Comparison of ENCODE assay signal across 11 cellular contexts in the genomic region with DNA sequence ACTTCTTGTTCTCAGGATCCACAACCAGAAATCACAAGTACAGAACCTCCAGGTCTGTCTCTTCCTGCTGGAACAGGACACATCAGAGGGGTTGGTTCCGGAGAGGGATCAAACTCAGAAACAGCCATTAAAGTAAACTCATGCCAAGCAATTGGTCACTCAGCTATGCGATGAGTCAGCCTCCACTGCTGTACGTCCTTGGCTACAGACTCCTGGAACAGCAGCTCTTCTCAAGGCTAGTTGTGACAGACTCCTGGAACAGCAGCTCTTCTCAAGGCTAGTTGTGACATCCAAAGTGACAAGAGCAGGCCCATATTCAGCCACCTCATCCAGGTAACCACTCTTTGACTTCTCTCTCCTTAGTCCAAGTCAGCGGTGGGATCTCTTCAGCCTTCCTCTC. TPM values are rescaled to one million over a fixed set of nuclear protein-coding genes. Genes with fewer than 3 reads are reported as not detected.
DNase-seq lines count a peak whose midpoint lies in the region; ATAC-seq and TF ChIP-seq lines count a peak whose summit lies in the region.
"Had no signal": no experiment of that assay in that cellular context is flagged by ENCODE, and none has a peak within 500 bp of the region (broad histone marks: within the 10 kb centered on the region; RNA-seq: fewer than 3 reads in every experiment).

A gene with protein sequence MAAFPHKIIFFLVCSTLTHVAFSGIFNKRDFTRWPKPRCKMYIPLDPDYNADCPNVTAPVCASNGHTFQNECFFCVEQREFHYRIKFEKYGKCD (plus strand): TSS at position 239 of the 400 bp plus-strand sequence. CDS start 1,279 bp downstream, outside the sequence.

- in situ Hi-C loops in HAP-1 (cut with MboI; ENCODE audit: low sequenced_read_pairs): no loop called here

- peak within 1 kb of the TSS in 1 of 2 donors; percentile 77 for H3K27ac ChIP-seq in testis
- H3K27ac ChIP-seq: 22Rv1 had no signal

- POLR2A ChIA-PET in GM10248 (lab: Yijun Ruan, JAX): no interaction called here

- intact Hi-C loops in testis (cut with DNase I; ENCODE audit: low total_unique reads): no loop called here

- TF ChIP-seq CTCF in testis (IDR thresholded peaks at IDR 0.05) (no peak), GM10248 (IDR thresholded peaks at IDR 0.05; ENCODE audit: control extremely low read depth, extremely low read depth, low read depth, missing control alignments) (no peak)

- ATAC-seq in SK-N-SH treated with all-trans-retinoic acid at 6 μM for 48 hours: peak; percentile 90
- ATAC-seq: activated CD8-positive, alpha-beta T cell treated with anti-CD3 and anti-CD28 coated beads, Interleukin-2, amount 10 ng/mL, durations not matched to agents 7 days and 5 days had no signal

- CTCF ChIA-PET in GM10248 (lab: Yijun Ruan, JAX): interaction anchor here (1.3 kb wide), 1 partner anchor 9 kb away, joined by 5 read pairs; no protein-coding TSS in a partner anchor

- no peak for TF ChIP-seq POLR2A in testis (IDR thresholded peaks at IDR 0.05)

- H3K9me3 ChIP-seq in testis (no peaks in the 10 kb centered on the region), HAP-1 (no peaks in the 10 kb centered on the region)

- WGBS in testis, 2 donors: 56 to 58% methylated on average over 4 of the region's 4 CpGs

- H3K4me1 ChIP-seq in testis (no peaks in the 10 kb centered on the region), HAP-1 (no peaks in the 10 kb centered on the region)

- DNase-seq in NCI-H446 treated with DMSO at 0.1 percent for 48 hours (lab: John Stamatoyannopoulos, UW): peak; percentile 2
- no peak for DNase-seq in NCI-H446 (lab: John Stamatoyannopoulos, UW)
- peak; percentile 0 for DNase-seq in fibroblast of the conjunctiva (ENCODE audit: low read depth)
- DNase-seq in testis: peak; percentile 44
- no peak for DNase-seq in HAP-1 (ENCODE audit: low spot score in 2 of 2)
- DNase-seq in GM10248 (ENCODE audit: extremely low spot score): no peak
- no peak for DNase-seq in COR-L47 (lab: John Stamatoyannopoulos, UW)
- DNase-seq: activated CD8-positive, alpha-beta T cell treated with anti-CD3 and anti-CD28 coated beads, Interleukin-2, amount 10 ng/mL, durations not matched to agents 7 days and 5 days; NCI-H345 had no signal

- H3K27me3 ChIP-seq in testis: no peaks in the 10 kb centered on the region
- H3K27me3 ChIP-seq in HAP-1 (ENCODE audit: low read depth): no peaks in the 10 kb centered on the region

- H3K36me3 ChIP-seq in testis (ENCODE audit: low read depth, missing control alignments) (no peaks in the 10 kb centered on the region), HAP-1 (replicated peaks) (no peaks in the 10 kb centered on the region)

- H3K4me3 ChIP-seq in testis (no peak within 1 kb of the TSS), HAP-1 (no peak within 1 kb of the TSS)

TF ChIP-seq in SK-N-SH treated with all-trans-retinoic acid at 6 μM for 48 hours, 23 proteins besides CTCF, POLR2A, EP300 and RAD21:
- no peak for TF ChIP-seq ZNF8 (CRISPR knock-in tag; IDR thresholded peaks at IDR 0.05)
- TF ChIP-seq TOX (CRISPR knock-in tag; IDR thresholded peaks at IDR 0.05; ENCODE audit: borderline replicate concordance): no peak
- no peak for TF ChIP-seq ESRRG (CRISPR knock-in tag; IDR thresholded peaks at IDR 0.05)
- TF ChIP-seq, protein P1, sequence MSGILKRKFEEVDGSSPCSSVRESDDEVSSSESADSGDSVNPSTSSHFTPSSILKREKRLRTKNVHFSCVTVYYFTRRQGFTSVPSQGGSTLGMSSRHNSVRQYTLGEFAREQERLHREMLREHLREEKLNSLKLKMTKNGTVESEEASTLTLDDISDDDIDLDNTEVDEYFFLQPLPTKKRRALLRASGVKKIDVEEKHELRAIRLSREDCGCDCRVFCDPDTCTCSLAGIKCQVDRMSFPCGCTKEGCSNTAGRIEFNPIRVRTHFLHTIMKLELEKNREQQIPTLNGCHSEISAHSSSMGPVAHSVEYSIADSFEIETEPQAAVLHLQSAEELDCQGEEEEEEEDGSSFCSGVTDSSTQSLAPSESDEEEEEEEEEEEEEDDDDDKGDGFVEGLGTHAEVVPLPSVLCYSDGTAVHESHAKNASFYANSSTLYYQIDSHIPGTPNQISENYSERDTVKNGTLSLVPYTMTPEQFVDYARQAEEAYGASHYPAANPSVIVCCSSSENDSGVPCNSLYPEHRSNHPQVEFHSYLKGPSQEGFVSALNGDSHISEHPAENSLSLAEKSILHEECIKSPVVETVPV (CRISPR knock-in tag; IDR thresholded peaks at IDR 0.05): no peak
- TF ChIP-seq RARB (CRISPR knock-in tag; IDR thresholded peaks at IDR 0.05): no peak
- no peak for TF ChIP-seq SNAI2 (CRISPR knock-in tag; IDR thresholded peaks at IDR 0.05)
- no peak for TF ChIP-seq ARNTL (CRISPR knock-in tag; IDR thresholded peaks at IDR 0.05; ENCODE audit: borderline replicate concordance, low read depth)
- TF ChIP-seq, protein P2, sequence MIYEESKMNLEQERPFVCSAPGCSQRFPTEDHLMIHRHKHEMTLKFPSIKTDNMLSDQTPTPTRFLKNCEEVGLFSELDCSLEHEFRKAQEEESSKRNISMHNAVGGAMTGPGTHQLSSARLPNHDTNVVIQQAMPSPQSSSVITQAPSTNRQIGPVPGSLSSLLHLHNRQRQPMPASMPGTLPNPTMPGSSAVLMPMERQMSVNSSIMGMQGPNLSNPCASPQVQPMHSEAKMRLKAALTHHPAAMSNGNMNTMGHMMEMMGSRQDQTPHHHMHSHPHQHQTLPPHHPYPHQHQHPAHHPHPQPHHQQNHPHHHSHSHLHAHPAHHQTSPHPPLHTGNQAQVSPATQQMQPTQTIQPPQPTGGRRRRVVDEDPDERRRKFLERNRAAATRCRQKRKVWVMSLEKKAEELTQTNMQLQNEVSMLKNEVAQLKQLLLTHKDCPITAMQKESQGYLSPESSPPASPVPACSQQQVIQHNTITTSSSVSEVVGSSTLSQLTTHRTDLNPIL (CRISPR knock-in tag; IDR thresholded peaks at IDR 0.05; ENCODE audit: low read depth): no peak
- TF ChIP-seq ZNF70 (CRISPR knock-in tag; IDR thresholded peaks at IDR 0.05): no peak
- no peak for TF ChIP-seq ZC3H10 (CRISPR knock-in tag; IDR thresholded peaks at IDR 0.05)
- no peak for TF ChIP-seq ISL1 (CRISPR knock-in tag; IDR thresholded peaks at IDR 0.05)
- TF ChIP-seq, protein P3, sequence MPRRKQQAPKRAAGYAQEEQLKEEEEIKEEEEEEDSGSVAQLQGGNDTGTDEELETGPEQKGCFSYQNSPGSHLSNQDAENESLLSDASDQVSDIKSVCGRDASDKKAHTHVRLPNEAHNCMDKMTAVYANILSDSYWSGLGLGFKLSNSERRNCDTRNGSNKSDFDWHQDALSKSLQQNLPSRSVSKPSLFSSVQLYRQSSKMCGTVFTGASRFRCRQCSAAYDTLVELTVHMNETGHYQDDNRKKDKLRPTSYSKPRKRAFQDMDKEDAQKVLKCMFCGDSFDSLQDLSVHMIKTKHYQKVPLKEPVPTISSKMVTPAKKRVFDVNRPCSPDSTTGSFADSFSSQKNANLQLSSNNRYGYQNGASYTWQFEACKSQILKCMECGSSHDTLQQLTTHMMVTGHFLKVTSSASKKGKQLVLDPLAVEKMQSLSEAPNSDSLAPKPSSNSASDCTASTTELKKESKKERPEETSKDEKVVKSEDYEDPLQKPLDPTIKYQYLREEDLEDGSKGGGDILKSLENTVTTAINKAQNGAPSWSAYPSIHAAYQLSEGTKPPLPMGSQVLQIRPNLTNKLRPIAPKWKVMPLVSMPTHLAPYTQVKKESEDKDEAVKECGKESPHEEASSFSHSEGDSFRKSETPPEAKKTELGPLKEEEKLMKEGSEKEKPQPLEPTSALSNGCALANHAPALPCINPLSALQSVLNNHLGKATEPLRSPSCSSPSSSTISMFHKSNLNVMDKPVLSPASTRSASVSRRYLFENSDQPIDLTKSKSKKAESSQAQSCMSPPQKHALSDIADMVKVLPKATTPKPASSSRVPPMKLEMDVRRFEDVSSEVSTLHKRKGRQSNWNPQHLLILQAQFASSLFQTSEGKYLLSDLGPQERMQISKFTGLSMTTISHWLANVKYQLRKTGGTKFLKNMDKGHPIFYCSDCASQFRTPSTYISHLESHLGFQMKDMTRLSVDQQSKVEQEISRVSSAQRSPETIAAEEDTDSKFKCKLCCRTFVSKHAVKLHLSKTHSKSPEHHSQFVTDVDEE (CRISPR knock-in tag; IDR thresholded peaks at IDR 0.05): no peak
- no peak for TF ChIP-seq OSR1 (CRISPR knock-in tag; IDR thresholded peaks at IDR 0.05)

RNA-seq across cellular contexts. Expression of the gene that starts here (rescaled TPM):
- under 1 TPM in 1 of 2 donors, not detected in 1; 0.50 TPM for total RNA-seq in testis
- polyA plus RNA-seq in testis (ENCODE audit: insufficient read depth, low read depth, low replicate concordance): 3.0 TPM
- total RNA-seq: activated CD8-positive, alpha-beta T cell treated with anti-CD3 and anti-CD28 coated beads, Interleukin-2, amount 10 ng/mL, durations not matched to agents 7 days and 5 days had no signal

Comparison
In these comparisons a context has a peak if more than half of its experiments do, and no peak if none do; other contexts are left out.
1. DNase-seq: peak in NCI-H446 treated with DMSO at 0.1 percent for 48 hours (single experiment), fibroblast of the conjunctiva (single experiment) and testis (single experiment); none in NCI-H446 (0 of 2), HAP-1 (0 of 2), GM10248 (single experiment) and COR-L47 (single experiment).